8 cellular contexts compared by ENCODE assay signal in the genomic region with DNA sequence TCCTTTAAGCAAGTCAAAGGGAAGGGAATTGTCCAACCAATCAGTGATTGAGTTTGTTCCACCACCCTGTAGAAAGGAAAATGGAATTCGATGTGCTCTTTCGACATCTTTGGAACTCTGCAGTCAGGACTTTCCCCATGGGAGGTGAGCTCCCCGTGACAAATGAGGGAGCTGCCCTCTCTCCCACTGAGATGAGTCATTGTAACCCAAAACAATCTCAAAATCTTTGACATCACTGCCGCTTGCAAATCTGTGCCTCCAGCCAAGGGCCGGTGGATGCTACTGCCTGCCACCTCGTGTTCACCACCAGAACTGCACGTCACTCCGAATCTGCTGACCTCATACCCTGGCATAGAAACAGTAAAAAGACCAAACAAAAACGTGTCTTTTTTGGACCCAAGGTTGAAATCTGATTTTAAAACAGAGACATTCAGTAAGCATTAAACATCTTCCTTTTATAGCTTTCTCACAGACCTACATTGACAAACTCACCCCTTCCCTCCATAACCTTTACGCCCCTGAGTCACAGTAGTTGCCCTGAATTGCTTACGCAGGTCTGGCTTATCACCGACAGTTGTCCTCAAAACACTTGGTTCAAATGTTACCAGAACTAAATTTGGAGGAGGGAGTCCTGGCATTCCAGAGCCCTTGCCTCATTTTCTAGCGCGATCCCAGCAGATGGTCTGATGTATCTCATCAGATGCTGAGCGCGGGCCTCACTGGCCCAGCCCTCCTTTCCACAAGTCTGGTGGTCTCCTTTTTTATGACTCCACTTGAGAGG.
DNase-seq lines count a peak whose midpoint lies in the region; ATAC-seq lines count a peak whose summit lies in the region.

No MANE protein-coding gene starts in this region.

- no peaks in the 10 kb centered on the region for H3K36me3 ChIP-seq in effector memory CD4-positive, alpha-beta T cell (ENCODE audit: control insufficient read depth, insufficient read depth, low read length)

- H3K27me3 ChIP-seq in effector memory CD4-positive, alpha-beta T cell (replicated peaks; ENCODE audit: control insufficient read depth, insufficient read depth, low read length, poor library complexity, severe bottlenecking), result no peaks in the 10 kb centered on the region

- no peak overlapping the region for H3K4me3 ChIP-seq in effector memory CD4-positive, alpha-beta T cell (ENCODE audit: insufficient read depth, low read depth, low read length, poor library complexity, severe bottlenecking)

- no peaks in the 10 kb centered on the region for H3K4me1 ChIP-seq in effector memory CD4-positive, alpha-beta T cell (ENCODE audit: control insufficient read depth, insufficient read depth, low read length, poor library complexity, severe bottlenecking)

- ATAC-seq in GM18861 (IDR thresholded peaks at IDR 0.05; ENCODE audit: unreplicated experiment) (peak; percentile 83), HG03066 (IDR thresholded peaks at IDR 0.05; ENCODE audit: low read depth, unreplicated experiment) (peak; percentile 85)

- no peak overlapping the region for H3K27ac ChIP-seq in effector memory CD4-positive, alpha-beta T cell (ENCODE audit: insufficient read depth, low read length, poor library complexity, severe bottlenecking)

- DNase-seq in AML-193 (lab: John Stamatoyannopoulos, UW), result peak; percentile 63 to 65
- peak; percentile 41 for DNase-seq in NCI-H2196 (lab: John Stamatoyannopoulos, UW; ENCODE audit: unreplicated experiment)
- peak; percentile 73 to 80 for DNase-seq in activated CD4-positive, alpha-beta T cell treated with anti-CD3 and anti-CD28 coated beads, Interleukin-2, amount 50 U/mL, for 48 hours
- peak in 2 of 3 donors; percentile 16 for DNase-seq in effector memory CD4-positive, alpha-beta T cell
- peak; percentile 92 for DNase-seq in medulla oblongata (ENCODE audit: extremely low spot score)
- DNase-seq in stimulated activated CD8-positive, alpha-beta memory T cell treated with anti-CD3 and anti-CD28 coated beads, Interleukin-12 subunit alpha, Interleukin-12 subunit beta, amount 100 ng/mL, for 1 hour (ENCODE audit: low read depth), result peak; percentile 13

- H3K9me3 ChIP-seq in effector memory CD4-positive, alpha-beta T cell (ENCODE audit: control insufficient read depth, low read length), result no peaks in the 10 kb centered on the region

Comparison
In these comparisons a context has a peak if more than half of its experiments do, and no peak if none do; other contexts are left out.
1. DNase-seq: peak in every context shown above with its lines; median percentile 92 in medulla oblongata; 76 in activated CD4-positive, alpha-beta T cell treated with anti-CD3 and anti-CD28 coated beads, Interleukin-2, amount 50 U/mL, for 48 hours; 64 in AML-193; 41 in NCI-H2196; 16 in effector memory CD4-positive, alpha-beta T cell; 13 in stimulated activated CD8-positive, alpha-beta memory T cell treated with anti-CD3 and anti-CD28 coated beads, Interleukin-12 subunit alpha, Interleukin-12 subunit beta, amount 100 ng/mL, for 1 hour.